1 cellular context compared by ENCODE assay signal in the genomic region with DNA sequence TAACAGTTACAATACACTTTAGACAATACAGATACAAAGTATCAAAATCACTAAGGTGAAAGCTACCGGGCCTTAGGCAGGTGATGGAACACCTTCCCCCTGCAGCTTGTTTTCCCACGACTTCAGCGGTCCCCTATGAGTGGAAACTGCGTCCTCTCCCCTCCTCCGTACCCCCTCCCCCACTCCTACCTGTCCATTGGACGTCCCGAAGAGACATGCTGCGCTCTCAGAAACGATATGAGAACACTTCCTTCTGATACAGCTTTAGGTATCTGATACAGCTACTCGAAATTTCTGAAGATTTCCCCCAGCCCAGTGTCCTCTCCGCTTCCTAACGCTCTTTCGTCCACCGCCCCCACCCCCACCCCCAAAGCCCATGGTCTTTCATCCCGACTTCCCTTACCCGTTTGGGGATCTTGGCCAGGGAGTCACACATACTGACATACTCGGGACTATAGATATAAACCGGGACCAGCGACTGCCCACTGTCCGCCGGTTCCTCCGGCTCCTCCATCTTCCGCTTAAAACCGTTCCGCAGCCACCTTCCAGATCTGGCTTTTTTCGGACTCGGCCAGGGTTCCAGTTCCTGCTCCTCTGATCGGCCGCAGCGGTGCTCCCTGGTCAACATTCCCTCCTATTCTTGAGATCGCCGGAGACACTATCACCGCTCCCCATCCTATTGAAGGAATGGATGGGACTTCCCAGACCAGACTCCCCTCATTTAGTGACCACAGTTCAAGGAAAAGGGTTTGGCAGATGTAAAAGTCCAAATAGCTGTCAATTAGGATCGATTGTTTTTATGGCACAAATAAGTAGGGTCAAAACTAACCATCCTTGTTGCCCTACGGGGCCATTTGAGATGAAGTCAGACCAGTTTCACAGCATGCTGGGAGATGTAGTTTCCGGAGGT.
TF ChIP-seq lines count a peak whose summit lies in the region.

A gene (minus strand): TSS at position 596 of the 910 bp plus-strand sequence. CDS start 82 bp downstream, at position 514.

TF ChIP-seq in K562, 482 proteins besides CTCF, POLR2A, EP300 and RAD21 (continued from another document and continues in another):
- TF ChIP-seq, protein P1, sequence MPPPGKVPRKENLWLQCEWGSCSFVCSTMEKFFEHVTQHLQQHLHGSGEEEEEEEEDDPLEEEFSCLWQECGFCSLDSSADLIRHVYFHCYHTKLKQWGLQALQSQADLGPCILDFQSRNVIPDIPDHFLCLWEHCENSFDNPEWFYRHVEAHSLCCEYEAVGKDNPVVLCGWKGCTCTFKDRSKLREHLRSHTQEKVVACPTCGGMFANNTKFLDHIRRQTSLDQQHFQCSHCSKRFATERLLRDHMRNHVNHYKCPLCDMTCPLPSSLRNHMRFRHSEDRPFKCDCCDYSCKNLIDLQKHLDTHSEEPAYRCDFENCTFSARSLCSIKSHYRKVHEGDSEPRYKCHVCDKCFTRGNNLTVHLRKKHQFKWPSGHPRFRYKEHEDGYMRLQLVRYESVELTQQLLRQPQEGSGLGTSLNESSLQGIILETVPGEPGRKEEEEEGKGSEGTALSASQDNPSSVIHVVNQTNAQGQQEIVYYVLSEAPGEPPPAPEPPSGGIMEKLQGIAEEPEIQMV (tag; conservative IDR thresholded peaks at IDR 0.05; ENCODE audit: low read depth) = no peak
- TF ChIP-seq ZNF133 (CRISPR knock-in tag; IDR thresholded peaks at IDR 0.05) = no peak
- no peak; the same call in 1 of the 2 replicates for TF ChIP-seq LCOR (CRISPR knock-in tag; IDR thresholded peaks at IDR 0.05)
- TF ChIP-seq, protein P2, sequence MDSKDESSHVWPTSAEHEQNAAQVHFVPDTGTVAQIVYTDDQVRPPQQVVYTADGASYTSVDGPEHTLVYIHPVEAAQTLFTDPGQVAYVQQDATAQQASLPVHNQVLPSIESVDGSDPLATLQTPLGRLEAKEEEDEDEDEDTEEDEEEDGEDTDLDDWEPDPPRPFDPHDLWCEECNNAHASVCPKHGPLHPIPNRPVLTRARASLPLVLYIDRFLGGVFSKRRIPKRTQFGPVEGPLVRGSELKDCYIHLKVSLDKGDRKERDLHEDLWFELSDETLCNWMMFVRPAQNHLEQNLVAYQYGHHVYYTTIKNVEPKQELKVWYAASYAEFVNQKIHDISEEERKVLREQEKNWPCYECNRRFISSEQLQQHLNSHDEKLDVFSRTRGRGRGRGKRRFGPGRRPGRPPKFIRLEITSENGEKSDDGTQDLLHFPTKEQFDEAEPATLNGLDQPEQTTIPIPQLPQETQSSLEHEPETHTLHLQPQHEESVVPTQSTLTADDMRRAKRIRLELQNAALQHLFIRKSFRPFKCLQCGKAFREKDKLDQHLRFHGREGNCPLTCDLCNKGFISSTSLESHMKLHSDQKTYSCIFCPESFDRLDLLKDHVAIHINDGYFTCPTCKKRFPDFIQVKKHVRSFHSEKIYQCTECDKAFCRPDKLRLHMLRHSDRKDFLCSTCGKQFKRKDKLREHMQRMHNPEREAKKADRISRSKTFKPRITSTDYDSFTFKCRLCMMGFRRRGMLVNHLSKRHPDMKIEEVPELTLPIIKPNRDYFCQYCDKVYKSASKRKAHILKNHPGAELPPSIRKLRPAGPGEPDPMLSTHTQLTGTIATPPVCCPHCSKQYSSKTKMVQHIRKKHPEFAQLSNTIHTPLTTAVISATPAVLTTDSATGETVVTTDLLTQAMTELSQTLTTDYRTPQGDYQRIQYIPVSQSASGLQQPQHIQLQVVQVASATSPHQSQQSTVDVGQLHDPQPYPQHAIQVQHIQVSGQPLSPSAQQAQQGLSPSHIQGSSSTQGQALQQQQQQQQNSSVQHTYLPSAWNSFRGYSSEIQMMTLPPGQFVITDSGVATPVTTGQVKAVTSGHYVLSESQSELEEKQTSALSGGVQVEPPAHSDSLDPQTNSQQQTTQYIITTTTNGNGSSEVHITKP (IDR thresholded peaks at IDR 0.05; ENCODE audit: partially characterized antibody) = peak; percentile 42
- TF ChIP-seq ZNF408 (CRISPR knock-in tag; IDR thresholded peaks at IDR 0.05; ENCODE audit: low read depth) = no peak
- TF ChIP-seq, protein P3, sequence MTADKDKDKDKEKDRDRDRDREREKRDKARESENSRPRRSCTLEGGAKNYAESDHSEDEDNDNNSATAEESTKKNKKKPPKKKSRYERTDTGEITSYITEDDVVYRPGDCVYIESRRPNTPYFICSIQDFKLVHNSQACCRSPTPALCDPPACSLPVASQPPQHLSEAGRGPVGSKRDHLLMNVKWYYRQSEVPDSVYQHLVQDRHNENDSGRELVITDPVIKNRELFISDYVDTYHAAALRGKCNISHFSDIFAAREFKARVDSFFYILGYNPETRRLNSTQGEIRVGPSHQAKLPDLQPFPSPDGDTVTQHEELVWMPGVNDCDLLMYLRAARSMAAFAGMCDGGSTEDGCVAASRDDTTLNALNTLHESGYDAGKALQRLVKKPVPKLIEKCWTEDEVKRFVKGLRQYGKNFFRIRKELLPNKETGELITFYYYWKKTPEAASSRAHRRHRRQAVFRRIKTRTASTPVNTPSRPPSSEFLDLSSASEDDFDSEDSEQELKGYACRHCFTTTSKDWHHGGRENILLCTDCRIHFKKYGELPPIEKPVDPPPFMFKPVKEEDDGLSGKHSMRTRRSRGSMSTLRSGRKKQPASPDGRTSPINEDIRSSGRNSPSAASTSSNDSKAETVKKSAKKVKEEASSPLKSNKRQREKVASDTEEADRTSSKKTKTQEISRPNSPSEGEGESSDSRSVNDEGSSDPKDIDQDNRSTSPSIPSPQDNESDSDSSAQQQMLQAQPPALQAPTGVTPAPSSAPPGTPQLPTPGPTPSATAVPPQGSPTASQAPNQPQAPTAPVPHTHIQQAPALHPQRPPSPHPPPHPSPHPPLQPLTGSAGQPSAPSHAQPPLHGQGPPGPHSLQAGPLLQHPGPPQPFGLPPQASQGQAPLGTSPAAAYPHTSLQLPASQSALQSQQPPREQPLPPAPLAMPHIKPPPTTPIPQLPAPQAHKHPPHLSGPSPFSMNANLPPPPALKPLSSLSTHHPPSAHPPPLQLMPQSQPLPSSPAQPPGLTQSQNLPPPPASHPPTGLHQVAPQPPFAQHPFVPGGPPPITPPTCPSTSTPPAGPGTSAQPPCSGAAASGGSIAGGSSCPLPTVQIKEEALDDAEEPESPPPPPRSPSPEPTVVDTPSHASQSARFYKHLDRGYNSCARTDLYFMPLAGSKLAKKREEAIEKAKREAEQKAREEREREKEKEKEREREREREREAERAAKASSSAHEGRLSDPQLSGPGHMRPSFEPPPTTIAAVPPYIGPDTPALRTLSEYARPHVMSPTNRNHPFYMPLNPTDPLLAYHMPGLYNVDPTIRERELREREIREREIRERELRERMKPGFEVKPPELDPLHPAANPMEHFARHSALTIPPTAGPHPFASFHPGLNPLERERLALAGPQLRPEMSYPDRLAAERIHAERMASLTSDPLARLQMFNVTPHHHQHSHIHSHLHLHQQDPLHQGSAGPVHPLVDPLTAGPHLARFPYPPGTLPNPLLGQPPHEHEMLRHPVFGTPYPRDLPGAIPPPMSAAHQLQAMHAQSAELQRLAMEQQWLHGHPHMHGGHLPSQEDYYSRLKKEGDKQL (CRISPR knock-in tag; IDR thresholded peaks at IDR 0.05; ENCODE audit: borderline replicate concordance) = no peak
- no peak for TF ChIP-seq CHD4 (IDR thresholded peaks at IDR 0.05; ENCODE audit: insufficient read depth, insufficient replicate concordance, low read depth, low read length, poor library complexity, severe bottlenecking)
- TF ChIP-seq EWSR1 (IDR thresholded peaks at IDR 0.05; ENCODE audit: borderline replicate concordance, low read depth, partially characterized antibody) = no peak
- TF ChIP-seq KLF16 (IDR thresholded peaks at IDR 0.05) = no peak
- TF ChIP-seq HMG20A (CRISPR knock-in tag; conservative IDR thresholded peaks at IDR 0.05) = no peak
- no peak for TF ChIP-seq TEAD4 (IDR thresholded peaks at IDR 0.05; ENCODE audit: low read length)
- no peak for TF ChIP-seq TEAD4 (CRISPR knock-in tag; IDR thresholded peaks at IDR 0.05; ENCODE audit: borderline replicate concordance)
- no peak for TF ChIP-seq MTF1 (CRISPR knock-in tag; IDR thresholded peaks at IDR 0.05; ENCODE audit: borderline replicate concordance)
- no peak for TF ChIP-seq BRF1 (IDR thresholded peaks at IDR 0.05; ENCODE audit: borderline replicate concordance, extremely low read depth, insufficient read length)
- TF ChIP-seq, protein P4, sequence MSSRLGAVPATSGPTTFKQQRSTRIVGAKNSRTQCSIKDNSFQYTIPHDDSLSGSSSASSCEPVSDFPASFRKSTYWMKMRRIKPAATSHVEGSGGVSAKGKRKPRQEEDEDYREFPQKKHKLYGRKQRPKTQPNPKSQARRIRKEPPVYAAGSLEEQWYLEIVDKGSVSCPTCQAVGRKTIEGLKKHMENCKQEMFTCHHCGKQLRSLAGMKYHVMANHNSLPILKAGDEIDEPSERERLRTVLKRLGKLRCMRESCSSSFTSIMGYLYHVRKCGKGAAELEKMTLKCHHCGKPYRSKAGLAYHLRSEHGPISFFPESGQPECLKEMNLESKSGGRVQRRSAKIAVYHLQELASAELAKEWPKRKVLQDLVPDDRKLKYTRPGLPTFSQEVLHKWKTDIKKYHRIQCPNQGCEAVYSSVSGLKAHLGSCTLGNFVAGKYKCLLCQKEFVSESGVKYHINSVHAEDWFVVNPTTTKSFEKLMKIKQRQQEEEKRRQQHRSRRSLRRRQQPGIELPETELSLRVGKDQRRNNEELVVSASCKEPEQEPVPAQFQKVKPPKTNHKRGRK (tag; IDR thresholded peaks at IDR 0.05) = no peak
- no peak for TF ChIP-seq ZNF785 (CRISPR knock-in tag; IDR thresholded peaks at IDR 0.05)
- peak; percentile 74 for TF ChIP-seq FOXM1 (IDR thresholded peaks at IDR 0.05; ENCODE audit: low read depth)
- TF ChIP-seq FOXM1 (CRISPR knock-in tag; IDR thresholded peaks at IDR 0.05; ENCODE audit: low read depth) = no peak
- TF ChIP-seq ZBTB8A (IDR thresholded peaks at IDR 0.05; ENCODE audit: partially characterized antibody) = no peak
- TF ChIP-seq ZNF124 (CRISPR knock-in tag; IDR thresholded peaks at IDR 0.05) = no peak
- TF ChIP-seq RUNX1 (IDR thresholded peaks at IDR 0.05; ENCODE audit: low read depth) = no peak
- no peak for TF ChIP-seq ZNF707 (CRISPR knock-in tag; conservative IDR thresholded peaks at IDR 0.05)
- no peak for TF ChIP-seq SNIP1 (IDR thresholded peaks at IDR 0.05; ENCODE audit: low read depth)
- TF ChIP-seq SMARCB1 (IDR thresholded peaks at IDR 0.05; ENCODE audit: insufficient read length, low read depth) = no peak
- TF ChIP-seq ZNF224 (CRISPR knock-in tag; IDR thresholded peaks at IDR 0.05) = no peak
- TF ChIP-seq, protein P5, sequence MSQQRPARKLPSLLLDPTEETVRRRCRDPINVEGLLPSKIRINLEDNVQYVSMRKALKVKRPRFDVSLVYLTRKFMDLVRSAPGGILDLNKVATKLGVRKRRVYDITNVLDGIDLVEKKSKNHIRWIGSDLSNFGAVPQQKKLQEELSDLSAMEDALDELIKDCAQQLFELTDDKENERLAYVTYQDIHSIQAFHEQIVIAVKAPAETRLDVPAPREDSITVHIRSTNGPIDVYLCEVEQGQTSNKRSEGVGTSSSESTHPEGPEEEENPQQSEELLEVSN (IDR thresholded peaks at IDR 0.05; ENCODE audit: borderline replicate concordance in 1 of 2, extremely low read depth in 1 of 2, insufficient read depth in 1 of 2, insufficient read length in 1 of 2, low read depth in 1 of 2, low read length in 1 of 2, poor library complexity in 1 of 2, severe bottlenecking in 1 of 2) = no peak
- TF ChIP-seq, protein P6, sequence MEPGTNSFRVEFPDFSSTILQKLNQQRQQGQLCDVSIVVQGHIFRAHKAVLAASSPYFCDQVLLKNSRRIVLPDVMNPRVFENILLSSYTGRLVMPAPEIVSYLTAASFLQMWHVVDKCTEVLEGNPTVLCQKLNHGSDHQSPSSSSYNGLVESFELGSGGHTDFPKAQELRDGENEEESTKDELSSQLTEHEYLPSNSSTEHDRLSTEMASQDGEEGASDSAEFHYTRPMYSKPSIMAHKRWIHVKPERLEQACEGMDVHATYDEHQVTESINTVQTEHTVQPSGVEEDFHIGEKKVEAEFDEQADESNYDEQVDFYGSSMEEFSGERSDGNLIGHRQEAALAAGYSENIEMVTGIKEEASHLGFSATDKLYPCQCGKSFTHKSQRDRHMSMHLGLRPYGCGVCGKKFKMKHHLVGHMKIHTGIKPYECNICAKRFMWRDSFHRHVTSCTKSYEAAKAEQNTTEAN (CRISPR knock-in tag; IDR thresholded peaks at IDR 0.05) = no peak
- TF ChIP-seq ELF1 (tag; IDR thresholded peaks at IDR 0.05) = peak; percentile 67
- 0 out of 2 replicates have a peak, but pooled peaks have one; percentile 19 for TF ChIP-seq NCOA6 (IDR thresholded peaks at IDR 0.05)
- TF ChIP-seq, protein P7, sequence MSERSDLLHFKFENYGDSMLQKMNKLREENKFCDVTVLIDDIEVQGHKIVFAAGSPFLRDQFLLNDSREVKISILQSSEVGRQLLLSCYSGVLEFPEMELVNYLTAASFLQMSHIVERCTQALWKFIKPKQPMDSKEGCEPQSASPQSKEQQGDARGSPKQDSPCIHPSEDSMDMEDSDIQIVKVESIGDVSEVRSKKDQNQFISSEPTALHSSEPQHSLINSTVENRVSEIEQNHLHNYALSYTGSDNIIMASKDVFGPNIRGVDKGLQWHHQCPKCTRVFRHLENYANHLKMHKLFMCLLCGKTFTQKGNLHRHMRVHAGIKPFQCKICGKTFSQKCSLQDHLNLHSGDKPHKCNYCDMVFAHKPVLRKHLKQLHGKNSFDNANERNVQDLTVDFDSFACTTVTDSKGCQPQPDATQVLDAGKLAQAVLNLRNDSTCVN (CRISPR knock-in tag; IDR thresholded peaks at IDR 0.05) = no peak
- TF ChIP-seq FOXK2 (conservative IDR thresholded peaks at IDR 0.05 in 1 of 2, IDR thresholded peaks at IDR 0.05 in 1 of 2; ENCODE audit: low read depth in 2 of 2) = peak in 1 of 2 experiments; percentile 77; a peak in 3 of 4 replicates
- TF ChIP-seq RFX5 (IDR thresholded peaks at IDR 0.05; ENCODE audit: low read depth, low read length) = no peak
- no peak for TF ChIP-seq ZNF551 (CRISPR knock-in tag; IDR thresholded peaks at IDR 0.05)
- TF ChIP-seq ZNF586 (CRISPR knock-in tag; conservative IDR thresholded peaks at IDR 0.05) = no peak
- no peak for TF ChIP-seq ETV6 (IDR thresholded peaks at IDR 0.05; ENCODE audit: borderline replicate concordance in 1 of 2, low read depth in 2 of 2, low read length in 1 of 2)
- no peak for TF ChIP-seq ETV6 (CRISPR knock-in tag; IDR thresholded peaks at IDR 0.05; ENCODE audit: borderline replicate concordance)
- TF ChIP-seq CBX3 (IDR thresholded peaks at IDR 0.05; ENCODE audit: borderline replicate concordance in 1 of 2, low read length in 2 of 2) = no peak
- TF ChIP-seq ZNF146 (CRISPR knock-in tag; IDR thresholded peaks at IDR 0.05; ENCODE audit: unreplicated experiment) = no peak
- no peak for TF ChIP-seq NFYB (IDR thresholded peaks at IDR 0.05; ENCODE audit: extremely low read depth, insufficient read length)
- TF ChIP-seq U2AF2 (optimal IDR thresholded peaks at IDR 0.05; ENCODE audit: low read depth, low read length) = no peak
- no peak for TF ChIP-seq NR2C2 (CRISPR knock-in tag; IDR thresholded peaks at IDR 0.05)
- TF ChIP-seq NR2C2 (tag; IDR thresholded peaks at IDR 0.05) = peak; percentile 74
- no peak for TF ChIP-seq WHSC1 (IDR thresholded peaks at IDR 0.05; ENCODE audit: low read length)
- TF ChIP-seq SIX5 (IDR thresholded peaks at IDR 0.05; ENCODE audit: borderline replicate concordance in 1 of 2, insufficient read depth in 1 of 2, low read depth in 1 of 2, low read length in 2 of 2) = peak; percentile 89 to 91
- no peak for TF ChIP-seq HNRNPK (IDR thresholded peaks at IDR 0.05; ENCODE audit: low read depth, low read length, poor library complexity, severe bottlenecking)
- peak; percentile 12; the same call in 1 of the 2 replicates for TF ChIP-seq STAT5A (IDR thresholded peaks at IDR 0.05; ENCODE audit: borderline replicate concordance, low read length)
- no peak for TF ChIP-seq ELF2 (CRISPR knock-in tag; IDR thresholded peaks at IDR 0.05)
- TF ChIP-seq MEF2D (tag; conservative IDR thresholded peaks at IDR 0.05; ENCODE audit: low read depth) = no peak
- no peak for TF ChIP-seq CBFB (CRISPR knock-in tag; IDR thresholded peaks at IDR 0.05)
